Comparison of ENCODE assay signal across 14 cellular contexts in the genomic region with DNA sequence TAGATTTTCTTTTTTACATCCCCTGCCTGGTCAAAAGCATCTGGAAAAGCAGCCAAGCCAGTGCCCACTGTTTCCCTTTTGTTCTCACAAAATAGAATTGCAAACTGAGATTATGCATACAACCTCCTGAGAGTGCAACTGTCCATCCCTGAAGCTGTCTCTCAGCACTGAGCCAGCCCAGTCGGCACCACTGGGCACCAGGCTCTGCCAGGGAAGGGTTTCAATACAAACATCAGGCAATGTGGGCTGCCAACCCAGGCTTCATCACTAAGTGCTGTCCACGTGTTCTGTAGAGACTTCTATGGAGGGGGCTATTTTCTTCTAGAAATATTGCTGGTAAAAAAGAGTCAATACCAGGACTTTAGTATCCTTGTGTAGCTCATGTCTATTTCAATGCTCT.
DNase-seq lines count a peak whose midpoint lies in the region; ATAC-seq and TF ChIP-seq lines count a peak whose summit lies in the region.
"Had no signal": no experiment of that assay in that cellular context is flagged by ENCODE, and none has a peak within 500 bp of the region (broad histone marks: within the 10 kb centered on the region; RNA-seq: fewer than 3 reads in every experiment).

No MANE protein-coding gene starts in this region.

- no peaks in the 10 kb centered on the region for H4K20me1 ChIP-seq in Loucy (ENCODE audit: insufficient read depth, low read length, poor library complexity, severe bottlenecking)

- H3K4me2 ChIP-seq in Loucy (ENCODE audit: low read depth, low read length, poor library complexity, severe bottlenecking), result peak overlapping the region; percentile 51

- H3K79me2 ChIP-seq in Loucy (ENCODE audit: insufficient read depth, low read length), result no peaks in the 10 kb centered on the region

- no peak for ATAC-seq in left ventricle myocardium superior
- ATAC-seq: left lung; stimulated activated effector memory CD8-positive, alpha-beta T cell treated with anti-CD3 and anti-CD28 coated beads, Interleukin-12 subunit alpha, Interleukin-12 subunit beta, amount 100 ng/mL, for 72 hours had no signal

- peak overlapping the region; percentile 58 for H3K27ac ChIP-seq in layer of hippocampus (ENCODE audit: low read depth, low read length)
- H3K27ac ChIP-seq in substantia nigra (ENCODE audit: low read depth, low read length, poor library complexity, severe bottlenecking), result peak overlapping the region; percentile 68
- H3K27ac ChIP-seq: adrenal gland, left lung had no signal

- H3K9me3 ChIP-seq in Loucy (ENCODE audit: insufficient read depth, low read depth, low read length), result no peaks in the 10 kb centered on the region
- H3K9me3 ChIP-seq: adrenal gland, HAP-1, left lung had no signal

- peak overlapping the region; percentile 55 for H3K9ac ChIP-seq in Loucy (ENCODE audit: low read depth, low read length, poor library complexity, severe bottlenecking)

- peak overlapping the region; percentile 28 for H3K4me3 ChIP-seq in Loucy (ENCODE audit: low read length, poor library complexity, severe bottlenecking)
- H3K4me3 ChIP-seq: adrenal gland, HAP-1, left lung had no signal

- no peaks in the 10 kb centered on the region for H3K27me3 ChIP-seq in Loucy (ENCODE audit: insufficient read depth, low read length, poor library complexity, severe bottlenecking)
- no peaks in the 10 kb centered on the region for H3K27me3 ChIP-seq in layer of hippocampus (ENCODE audit: control insufficient read depth, insufficient read depth, low read length)
- H3K27me3 ChIP-seq: adrenal gland, left lung had no signal

- peaks cover 5% of the 10 kb centered on the region; the same call in 1 of the 2 replicates for H3F3A ChIP-seq in Loucy (ENCODE audit: low read depth)

- no peaks in the 10 kb centered on the region for H3K36me3 ChIP-seq in Loucy (ENCODE audit: insufficient read depth, low read length)
- H3K36me3 ChIP-seq: adrenal gland, HAP-1, left lung had no signal

- H3K4me1 ChIP-seq in Loucy (ENCODE audit: insufficient read depth, low read length, poor library complexity, severe bottlenecking), result peaks cover 57% of the 10 kb centered on the region
- H3K4me1 ChIP-seq: adrenal gland had no signal

- H3K9me2 ChIP-seq in Loucy (replicated peaks; ENCODE audit: low read depth, low read length), result no peaks in the 10 kb centered on the region

- DNase-seq in NCI-H69 (lab: John Stamatoyannopoulos, UW) (peak; percentile 71), substantia nigra (lab: John Stamatoyannopoulos, UW) (peak in 37 of 49 donors; percentile 5 to 70 (median 33)), AML-193 (lab: John Stamatoyannopoulos, UW) (no peak), H4 (ENCODE audit: low spot score) (no peak), left ventricle myocardium superior (no peak)
- DNase-seq in effector CD8-positive, alpha-beta T cell (lab: John Stamatoyannopoulos, UW), result no peak
- DNase-seq: adrenal gland, left lung, NCI-H510A, trophoblast cell had no signal

- H2AFZ ChIP-seq in Loucy (ENCODE audit: low read length), result peak overlapping the region; percentile 91

- no peak for TF ChIP-seq CTCF in Loucy (conservative IDR thresholded peaks at IDR 0.05; ENCODE audit: low read length)

- intact Hi-C loops in left ventricle myocardium superior (cut with micrococcal nuclease), result no loop called here

Comparison
In these comparisons a context has a peak if more than half of its experiments do, and no peak if none do; other contexts are left out.
1. DNase-seq: peak in NCI-H69 (single experiment) and substantia nigra (37 of 49); none in effector CD8-positive, alpha-beta T cell (single experiment), AML-193 (0 of 2), H4 (single experiment) and left ventricle myocardium superior (single experiment).